In the genomic region with DNA sequence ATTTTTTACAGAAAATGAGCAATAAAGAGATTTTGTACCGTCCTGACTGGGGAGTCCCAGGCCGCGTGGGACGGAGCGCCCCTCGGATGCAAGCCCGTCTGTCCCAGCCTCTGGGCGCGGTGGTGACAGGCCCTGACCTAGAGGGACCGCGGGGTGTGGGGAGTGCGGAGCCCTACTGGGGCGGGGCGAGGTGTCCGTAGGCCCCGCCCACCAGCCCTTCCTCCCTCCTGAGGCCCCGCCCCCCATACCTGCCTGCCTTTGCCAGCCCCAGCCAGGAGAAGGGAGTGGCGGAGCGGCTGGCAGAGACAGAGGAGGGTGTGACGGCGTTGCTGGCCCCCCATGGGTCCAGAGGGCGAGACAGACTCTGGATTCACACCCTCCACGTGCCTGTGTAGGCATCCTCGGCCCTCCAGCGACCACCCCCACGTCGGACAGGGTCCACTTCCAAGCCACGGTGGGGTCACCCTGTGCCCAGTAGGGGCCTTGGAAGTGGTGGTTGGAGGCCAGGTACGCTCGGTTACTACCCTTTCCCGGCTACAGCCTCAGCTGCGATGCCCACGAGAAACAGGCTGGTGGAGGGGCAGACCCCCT, we compare ENCODE assay signal across 12 cellular contexts. TPM values are rescaled to one million over a fixed set of nuclear protein-coding genes. Genes with fewer than 3 reads are reported as not detected.
DNase-seq lines count a peak whose midpoint lies in the region; TF ChIP-seq lines count a peak whose summit lies in the region.
"Not testable (repeated sequence)": the region's sequence is repeated elsewhere in the genome, so short reads cannot be mapped to it uniquely, and the experiment has no call there.
"Had no signal": no experiment of that assay in that cellular context is flagged by ENCODE, and none has a peak within 500 bp of the region (broad histone marks: within the 10 kb centered on the region; RNA-seq: fewer than 3 reads in every experiment).

No MANE protein-coding gene starts in this region.

- H3K27ac Mint-ChIP-seq in activated CD4-positive, alpha-beta T cell treated with anti-CD3 and anti-CD28 coated beads, Interleukin-2, amount 10 ng/mL, durations not matched to agents 24 days and 14 days; progenitor cell of endocrine pancreas; type B pancreatic cell: not testable (repeated sequence)

- not testable (repeated sequence) for H3K9me3 ChIP-seq in HUES48 (ENCODE audit: control insufficient read depth, insufficient read depth, low read length); iPS-20b (ENCODE audit: insufficient read depth, low read depth, low read length); mesodermal cell (ENCODE audit: control insufficient read depth, low read length)

- H3K4me3 ChIP-seq in HUES48 (ENCODE audit: low read depth, low read length) (peak overlapping the region; percentile 63), epithelial cell of proximal tubule (ENCODE audit: low read depth, low read length) (peak overlapping the region; percentile 51), iPS-20b (ENCODE audit: low read length) (peak overlapping the region; percentile 60; the same call in 1 of the 2 replicates), mesodermal cell (ENCODE audit: extremely low read depth, insufficient read depth, low read length, poor library complexity, severe bottlenecking) (peak overlapping the region; percentile 16)

- H3K36me3 ChIP-seq in HUES48 (ENCODE audit: control insufficient read depth, insufficient read depth, low read length); iPS-20b (ENCODE audit: insufficient read depth, low read depth, low read length); mesodermal cell (ENCODE audit: control insufficient read depth, insufficient read depth, low read length): not testable (repeated sequence)

- not testable (repeated sequence) for H3K27ac ChIP-seq in HUES48 (ENCODE audit: low read depth, low read length); iPS-20b (ENCODE audit: low read length); mesodermal cell (ENCODE audit: low read depth, low read length, severe bottlenecking)

- peaks cover 10% of the 10 kb centered on the region for H3K27me3 ChIP-seq in HUES48 (ENCODE audit: control insufficient read depth, insufficient read depth, low read length)
- peaks cover 32% of the 10 kb centered on the region for H3K27me3 ChIP-seq in iPS-20b (ENCODE audit: insufficient read depth, low read length)

- not testable (repeated sequence) for H3K9ac ChIP-seq in HUES48 (ENCODE audit: low read depth, low read length); iPS-20b (ENCODE audit: low read depth, low read length)

- peaks cover 13% of the 10 kb centered on the region for H3K27me3 Mint-ChIP-seq in activated CD4-positive, alpha-beta T cell treated with anti-CD3 and anti-CD28 coated beads, Interleukin-2, amount 10 ng/mL, durations not matched to agents 24 days and 14 days
- peaks cover 37% of the 10 kb centered on the region for H3K27me3 Mint-ChIP-seq in progenitor cell of endocrine pancreas
- peaks cover 38% of the 10 kb centered on the region for H3K27me3 Mint-ChIP-seq in type B pancreatic cell

- WGBS in mesodermal cell (ENCODE audit: insufficient coverage in 2 of 2), 2 experiments = 21 to 37% methylated on average over 12 to 13 of the region's 33 CpGs

- TF ChIP-seq CTCF in epithelial cell of proximal tubule (conservative IDR thresholded peaks at IDR 0.05; ENCODE audit: low read depth, low read length); progenitor cell of endocrine pancreas (IDR thresholded peaks at IDR 0.05; ENCODE audit: unreplicated experiment); type B pancreatic cell (conservative IDR thresholded peaks at IDR 0.05): not testable (repeated sequence)

- not testable (repeated sequence) for H3K4me1 ChIP-seq in HUES48 (ENCODE audit: control insufficient read depth, insufficient read depth, low read length); iPS-20b (ENCODE audit: insufficient read depth, low read length); mesodermal cell (ENCODE audit: control insufficient read depth, insufficient read depth, low read length, poor library complexity, severe bottlenecking)

- not testable (repeated sequence) for H3K4me3 Mint-ChIP-seq in activated CD4-positive, alpha-beta T cell treated with anti-CD3 and anti-CD28 coated beads, Interleukin-2, amount 10 ng/mL, durations not matched to agents 24 days and 14 days
- H3K4me3 Mint-ChIP-seq in progenitor cell of endocrine pancreas (ENCODE audit: low read depth) (peak overlapping the region; percentile 60), type B pancreatic cell (peak overlapping the region; percentile 65)

- H3K36me3 Mint-ChIP-seq in activated CD4-positive, alpha-beta T cell treated with anti-CD3 and anti-CD28 coated beads, Interleukin-2, amount 10 ng/mL, durations not matched to agents 24 days and 14 days (ENCODE audit: low read depth); progenitor cell of endocrine pancreas (ENCODE audit: insufficient read depth); type B pancreatic cell: not testable (repeated sequence)

- peak; percentile 27 for DNase-seq in 8988T
- peak; percentile 40 for DNase-seq in activated CD4-positive, alpha-beta T cell treated with anti-CD3 and anti-CD28 coated beads, Interleukin-2, amount 10 ng/mL, durations not matched to agents 24 days and 14 days
- not testable (repeated sequence) for DNase-seq in epithelial cell of proximal tubule (ENCODE audit: low read depth); type B pancreatic cell (ENCODE audit: extremely low spot score, unreplicated experiment)
- peak; percentile 18 for DNase-seq in progenitor cell of endocrine pancreas (ENCODE audit: low spot score, unreplicated experiment)

- intact Hi-C loops in activated CD4-positive, alpha-beta T cell treated with anti-CD3 and anti-CD28 coated beads, Interleukin-2, amount 10 ng/mL, durations not matched to agents 24 days and 14 days (cut with micrococcal nuclease) = not testable (repeated sequence)

- not testable (repeated sequence) for H3K9me3 Mint-ChIP-seq in activated CD4-positive, alpha-beta T cell treated with anti-CD3 and anti-CD28 coated beads, Interleukin-2, amount 10 ng/mL, durations not matched to agents 24 days and 14 days; progenitor cell of endocrine pancreas (ENCODE audit: low read depth); type B pancreatic cell

- not testable (repeated sequence) for H3K4me1 Mint-ChIP-seq in activated CD4-positive, alpha-beta T cell treated with anti-CD3 and anti-CD28 coated beads, Interleukin-2, amount 10 ng/mL, durations not matched to agents 24 days and 14 days; progenitor cell of endocrine pancreas (ENCODE audit: low read depth); type B pancreatic cell (ENCODE audit: unreplicated experiment)

RNA-seq across cellular contexts. Expression of gene DEFB131A, which starts 54.3 kb away (rescaled TPM):
- total RNA-seq in activated CD4-positive, alpha-beta T cell treated with anti-CD3 and anti-CD28 coated beads, Interleukin-2, amount 10 ng/mL, durations not matched to agents 24 days and 14 days = not detected in 2 replicates
- not detected in 2 replicates for total RNA-seq in epithelial cell of proximal tubule
- polyA plus RNA-seq in mesodermal cell (2013, experiment 1 of 2) = not detected
- polyA plus RNA-seq in mesodermal cell (2013, experiment 2 of 2) = not detected
- not detected in 2 replicates for total RNA-seq in progenitor cell of endocrine pancreas
- not detected in 2 replicates for total RNA-seq in type B pancreatic cell (ENCODE audit: low replicate concordance)
- total RNA-seq: CD4-positive, alpha-beta T cell; G401; PC-3 had no signal
- polyA plus RNA-seq: IgD-negative memory B cell had no signal
